13 cellular contexts compared by ENCODE assay signal in genomic region chr3:182259579-182259978, GRCh38.
DNase-seq lines count a peak whose midpoint lies in the region; FAIRE-seq and TF ChIP-seq lines count a peak whose summit lies in the region.
"Had no signal": no experiment of that assay in that cellular context is flagged by ENCODE, and none has a peak within 500 bp of the region (broad histone marks: within the 10 kb centered on the region; RNA-seq: fewer than 3 reads in every experiment).

No MANE protein-coding gene starts in this region.

- no peak for FAIRE-seq in small intestine (lab: Jason Lieb, UNC)

- WGBS in small intestine, 3 donors = 40 to 44% (median 42%) methylated on average over 17 of the region's 17 CpGs

- peaks cover 0 to 3% of the 10 kb centered on the region in 2 donors for H3K27me3 ChIP-seq in small intestine (ENCODE audit: control insufficient read depth in 2 of 2, insufficient read depth in 2 of 2, low read length in 2 of 2)

- no peaks in the 10 kb centered on the region for H3K9me3 ChIP-seq in small intestine (ENCODE audit: control insufficient read depth, low read depth)

- no peak for TF ChIP-seq CTCF in coronary artery (IDR thresholded peaks at IDR 0.05)

- no peaks in the 10 kb centered on the region for H3K4me1 ChIP-seq in small intestine (ENCODE audit: control insufficient read depth in 2 of 2, insufficient read depth in 1 of 2, low read depth in 1 of 2, low read length in 1 of 2)

- DNase-seq in Ammon's horn (ENCODE audit: low spot score) (peak; percentile 72), NCI-H1092 treated with DMSO at 0.1 percent for 48 hours (lab: John Stamatoyannopoulos, UW) (peak; percentile 62), dermis blood vessel endothelial cell (peak; percentile 1), medulla oblongata (ENCODE audit: extremely low spot score) (peak; percentile 81), coronary artery (ENCODE audit: low spot score) (no peak), NCI-H187 (lab: John Stamatoyannopoulos, UW) (no peak), small intestine (no peak)
- no peak for DNase-seq in central memory CD4-positive, alpha-beta T cell
- DNase-seq: activated CD8-positive, alpha-beta T cell treated with anti-CD3 and anti-CD28 coated beads for 36 hours; AML-193; effector CD4-positive, alpha-beta T cell; Kasumi-1; NK-92 treated with Interleukin-12 subunit alpha and Interleukin-12 subunit beta, amount 100 ng/mL, for 24 hours had no signal

- H3K27ac ChIP-seq in coronary artery (no peak overlapping the region), small intestine (ENCODE audit: low read depth in 1 of 2, low read length in 1 of 2) (no peak overlapping the region)

- H3K4me3 ChIP-seq in coronary artery (no peak overlapping the region), small intestine (ENCODE audit: low read depth in 1 of 2, low read length in 2 of 2) (no peak overlapping the region)

- H3K36me3 ChIP-seq in small intestine (ENCODE audit: control insufficient read depth in 2 of 2, insufficient read depth in 2 of 2, low read length in 2 of 2) = no peaks in the 10 kb centered on the region

Comparison
In these comparisons a context has a peak if more than half of its experiments do, and no peak if none do; other contexts are left out.
1. DNase-seq: peak in Ammon's horn (single experiment), NCI-H1092 treated with DMSO at 0.1 percent for 48 hours (single experiment), dermis blood vessel endothelial cell (single experiment) and medulla oblongata (single experiment); none in coronary artery (single experiment), central memory CD4-positive, alpha-beta T cell (single experiment), NCI-H187 (0 of 2) and small intestine (single experiment).